8 cellular contexts compared by ENCODE assay signal in genomic region chr19:18328340-18329034, GRCh38. TPM values are rescaled to one million over a fixed set of nuclear protein-coding genes. Genes with fewer than 3 reads are reported as not detected.
A peak's percentile ranks its signal among the peaks of the same experiment; 100 is the strongest.
DNase-seq lines count a peak whose midpoint lies in the region; ATAC-seq and TF ChIP-seq lines count a peak whose summit lies in the region.

No MANE protein-coding gene starts in this region.

- DNase-seq in NCI-H1694 treated with DMSO at 0.1 percent for 48 hours (lab: John Stamatoyannopoulos, UW) (peak; percentile 98), T-helper 17 cell (peak; percentile 56 to 78 (median 77)), astrocyte of the cerebellum (ENCODE audit: low read depth) (peak; percentile 95), hepatic stellate cell (ENCODE audit: low spot score) (peak; percentile 99), renal cortical epithelial cell (ENCODE audit: low read depth) (peak; percentile 97), cortex of kidney (lab: John Stamatoyannopoulos, UW) (no peak)

- H3K36me3 Mint-ChIP-seq in T-helper 17 cell (ENCODE audit: low read depth): no peaks in the 10 kb centered on the region

- in situ Hi-C loops in astrocyte of the cerebellum (cut with HindIII; ENCODE audit: low sequenced_read_pairs): no loop called here

- peaks cover 7% of the 10 kb centered on the region for H3K4me1 Mint-ChIP-seq in T-helper 17 cell

- peak overlapping the region; percentile 70 for H3K4me3 Mint-ChIP-seq in T-helper 17 cell

- ATAC-seq in HG02885 (IDR thresholded peaks at IDR 0.05; ENCODE audit: poor library complexity, unreplicated experiment): peak; percentile 85
- ATAC-seq in T-helper 17 cell: peak; percentile 98

- no peaks in the 10 kb centered on the region for H3K9me3 ChIP-seq in T-helper 17 cell (ENCODE audit: control insufficient read depth, low read length, poor library complexity, severe bottlenecking)

- H3K27ac Mint-ChIP-seq in T-helper 17 cell: no peak overlapping the region

- peak; percentile 87 for TF ChIP-seq CTCF in GM12875 (IDR thresholded peaks at IDR 0.05; ENCODE audit: borderline replicate concordance, insufficient read depth, low read depth, low read length)
- TF ChIP-seq CTCF in astrocyte of the cerebellum (IDR thresholded peaks at IDR 0.05; ENCODE audit: low read depth, low read length, missing control alignments): peak; percentile 92

- H3K4me3 ChIP-seq in GM12875 (ENCODE audit: low read depth, low read length): peak overlapping the region; percentile 26
- peak overlapping the region; percentile 36 for H3K4me3 ChIP-seq in astrocyte of the cerebellum (ENCODE audit: low read depth, low read length)

- no peaks in the 10 kb centered on the region for H3K27me3 Mint-ChIP-seq in T-helper 17 cell

RNA-seq across cellular contexts. Expression of gene LSM4, which starts 5.6 kb away (rescaled TPM):
- total RNA-seq in T-helper 17 cell (10 to 100 TPM; 43.3 to 46.6 TPM), renal cortical epithelial cell (115 and 223 TPM in 2 replicates)

RNA-seq across cellular contexts. Expression of gene PGPEP1, which starts 11.9 kb away (rescaled TPM):
- 10 to 100 TPM; 22.0 to 28.3 TPM for total RNA-seq in T-helper 17 cell
- total RNA-seq in renal cortical epithelial cell: 24.0 and 33.2 TPM in 2 replicates

RNA-seq across cellular contexts. Expression of gene JUND, which starts 47.1 kb away (rescaled TPM):
- total RNA-seq in T-helper 17 cell (1,000 to 10,000 TPM; 1,212 to 1,401 TPM), renal cortical epithelial cell (140 and 234 TPM in 2 replicates)

RNA-seq across cellular contexts. Expression of gene IQCN, which starts 54.2 kb away (rescaled TPM):
- total RNA-seq in T-helper 17 cell (10 to 100 TPM; 16.5 to 21.9 TPM), renal cortical epithelial cell (0.50 TPM in 1 of 2 replicates, not detected in the other)

RNA-seq across cellular contexts. Expression of gene GDF15, which starts 57.5 kb away (rescaled TPM):
- under 1 TPM; 0.29 to 0.85 TPM for total RNA-seq in T-helper 17 cell
- 108 and 190 TPM in 2 replicates for total RNA-seq in renal cortical epithelial cell
